In genomic region chr6:30598912-30599624, GRCh38 we compare ENCODE assay signal across 2 cellular contexts.
A peak's percentile ranks its signal among the peaks of the same experiment; 100 is the strongest.
TF ChIP-seq lines count a peak whose summit lies in the region.

No MANE protein-coding gene starts in this region.

TF ChIP-seq in HEK293T, 16 proteins besides CTCF, POLR2A, EP300 and RAD21:
- no peak for TF ChIP-seq FOXA1 (IDR thresholded peaks at IDR 0.05)
- peak; percentile 50 for TF ChIP-seq ZNF384 (IDR thresholded peaks at IDR 0.05)
- no peak for TF ChIP-seq FOXM1 (IDR thresholded peaks at IDR 0.05; ENCODE audit: borderline replicate concordance)
- no peak for TF ChIP-seq FOXK2 (IDR thresholded peaks at IDR 0.05)
- TF ChIP-seq PKNOX1 (IDR thresholded peaks at IDR 0.05): peak; percentile 42; the same call in 1 of the 2 replicates

TF ChIP-seq in H1, 55 proteins besides CTCF, POLR2A, EP300 and RAD21:
- TF ChIP-seq EZH2 (IDR thresholded peaks at IDR 0.05; ENCODE audit: low read depth, low read length, severe bottlenecking): no peak
- no peak for TF ChIP-seq NRF1 (IDR thresholded peaks at IDR 0.05; ENCODE audit: low read depth, low read length)
- TF ChIP-seq POLR2AphosphoS5 (IDR thresholded peaks at IDR 0.05; ENCODE audit: low read depth, low read length): peak; percentile 70
